ENCODE assay signal across 8 cellular contexts in genomic region chr5:180291234-180291940, GRCh38. TPM values are rescaled to one million over a fixed set of nuclear protein-coding genes. Genes with fewer than 3 reads are reported as not detected.
DNase-seq lines count a peak whose midpoint lies in the region; ATAC-seq and TF ChIP-seq lines count a peak whose summit lies in the region.

No MANE protein-coding gene starts in this region.

- peaks cover 57% of the 10 kb centered on the region for H3K79me2 ChIP-seq in OCI-LY3 (ENCODE audit: low read length)

- ATAC-seq in GM18502 (IDR thresholded peaks at IDR 0.05; ENCODE audit: poor library complexity, unreplicated experiment) (peak; percentile 40), HG02852 (IDR thresholded peaks at IDR 0.05; ENCODE audit: unreplicated experiment) (peak; percentile 40), upper lobe of left lung (ENCODE audit: low FRiP score in 2 of 2) (peak in 1 of 2 donors; percentile 1)

- 0% methylated on average over 5 to 10 of the region's 68 CpGs for WGBS in upper lobe of left lung, 2 donors

- H3K27me3 ChIP-seq in OCI-LY3 (ENCODE audit: low read depth, low read length) (no peaks in the 10 kb centered on the region), upper lobe of left lung (no peaks in the 10 kb centered on the region)

- no peak for TF ChIP-seq EP300 in upper lobe of left lung (IDR thresholded peaks at IDR 0.05)

- H3K36me3 ChIP-seq in OCI-LY3 (replicated peaks; ENCODE audit: low read depth, low read length), result peaks cover 27% of the 10 kb centered on the region
- H3K36me3 ChIP-seq in upper lobe of left lung, result peaks cover 0 to 3% (median under 1%) of the 10 kb centered on the region in 4 donors

- H3K27ac ChIP-seq in OCI-LY3 (ENCODE audit: low read length), result no peak overlapping the region
- H3K27ac ChIP-seq in upper lobe of left lung, result peak overlapping the region; percentile 3 to 98 (median 56)

- peaks cover 13% of the 10 kb centered on the region for H3K4me1 ChIP-seq in OCI-LY3 (ENCODE audit: low read length)
- peaks cover 21 to 43% (median 31%) of the 10 kb centered on the region in 4 donors for H3K4me1 ChIP-seq in upper lobe of left lung

- H3K4me2 ChIP-seq in OCI-LY3 (ENCODE audit: low read length), result peak overlapping the region; percentile 92

- H3K9me3 ChIP-seq in OCI-LY3 (ENCODE audit: insufficient read depth, low read length), result no peaks in the 10 kb centered on the region
- no peaks in the 10 kb centered on the region for H3K9me3 ChIP-seq in upper lobe of left lung

- H4K20me1 ChIP-seq in OCI-LY3 (ENCODE audit: insufficient read depth, low read length), result peaks cover 15% of the 10 kb centered on the region

- peak; percentile 3 for DNase-seq in AG08395 (ENCODE audit: low spot score)
- peak; percentile 12 for DNase-seq in choroid plexus epithelial cell (ENCODE audit: low read depth)
- peak; percentile 26 to 27 for DNase-seq in lung microvascular endothelial cell (ENCODE audit: low read depth in 2 of 2)
- peak in 1 of 2 donors; percentile 26 for DNase-seq in upper lobe of left lung
- no peak for DNase-seq in foreskin melanocyte

- peak; percentile 26 for TF ChIP-seq CTCF in OCI-LY3 (IDR thresholded peaks at IDR 0.05; ENCODE audit: low read depth, low read length)
- TF ChIP-seq CTCF in choroid plexus epithelial cell (conservative IDR thresholded peaks at IDR 0.05; ENCODE audit: low read depth, low read length), result peak; percentile 29
- TF ChIP-seq CTCF in upper lobe of left lung (IDR thresholded peaks at IDR 0.05), result no peak

- peak overlapping the region; percentile 100 for H3K4me3 ChIP-seq in OCI-LY3 (ENCODE audit: low read length)
- H3K4me3 ChIP-seq in choroid plexus epithelial cell (ENCODE audit: low read depth, low read length), result peak overlapping the region; percentile 80
- H3K4me3 ChIP-seq in upper lobe of left lung, result peak overlapping the region; percentile 66 to 98 (median 94)

- TF ChIP-seq POLR2A in upper lobe of left lung (IDR thresholded peaks at IDR 0.05), result no peak

- H3K9ac ChIP-seq in OCI-LY3 (ENCODE audit: low read length), result peak overlapping the region; percentile 87

- H2AFZ ChIP-seq in OCI-LY3 (ENCODE audit: low read depth, low read length), result no peak overlapping the region

RNA-seq across cellular contexts. Expression of gene MAPK9, which starts 0.5 kb away (rescaled TPM):
- 13.5 and 23.0 TPM in 2 replicates for total RNA-seq in lung microvascular endothelial cell
- 10 to 100 TPM; 20.8 to 58.5 (median 33.4) TPM for total RNA-seq in upper lobe of left lung

Comparison
In these comparisons a context has a peak if more than half of its experiments do, and no peak if none do; other contexts are left out.
1. CTCF ChIP-seq: peak in OCI-LY3 (single experiment) and choroid plexus epithelial cell (single experiment); none in upper lobe of left lung (0 of 6).
2. Peak in every context shown above with its lines, with median percentiles within 50 percentile points of each other: H3K4me3 ChIP-seq.